Comparison of ENCODE assay signal across 23 cellular contexts in the genomic region with DNA sequence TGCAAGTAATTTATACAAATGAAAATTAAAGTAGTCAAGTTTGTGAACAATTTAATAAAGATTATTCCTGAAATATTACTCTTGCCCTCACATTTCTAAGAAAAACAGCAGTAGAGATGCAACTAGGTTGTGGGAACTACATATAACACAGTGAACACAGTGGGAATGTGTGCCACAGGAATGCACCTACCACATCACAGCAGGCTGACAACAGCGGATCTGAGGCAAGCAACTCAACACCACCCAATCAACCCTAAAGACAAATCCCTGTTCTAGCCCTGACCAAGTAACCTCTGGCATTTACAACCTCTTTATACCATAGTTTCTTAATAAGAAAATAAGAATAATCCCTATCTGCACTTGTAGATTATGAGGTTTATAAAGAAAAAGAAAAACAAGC.
"Had no signal": no experiment of that assay in that cellular context is flagged by ENCODE, and none has a peak within 500 bp of the region (broad histone marks: within the 10 kb centered on the region; RNA-seq: fewer than 3 reads in every experiment).

No MANE protein-coding gene starts in this region.

- H3K4me3 Mint-ChIP-seq: activated CD4-positive, alpha-beta memory T cell treated with anti-CD3 and anti-CD28 coated beads, Interleukin-2, amount 10 ng/mL, durations not matched to agents 7 days and 5 days; activated CD8-positive, alpha-beta memory T cell treated with anti-CD3 and anti-CD28 coated beads, Interleukin-2, amount 10 ng/mL, durations not matched to agents 7 days and 5 days; activated naive CD8-positive, alpha-beta T cell treated with anti-CD3 and anti-CD28 coated beads, Interleukin-2, amount 50 U/mL, for 24 hours; memory B cell; naive thymus-derived CD4-positive, alpha-beta T cell had no signal

- H3K36me3 Mint-ChIP-seq: activated CD8-positive, alpha-beta memory T cell treated with anti-CD3 and anti-CD28 coated beads, Interleukin-2, amount 10 ng/mL, durations not matched to agents 7 days and 5 days; memory B cell; naive thymus-derived CD4-positive, alpha-beta T cell had no signal

- H3K9me3 ChIP-seq: gastrocnemius medialis, heart right ventricle, left ventricle myocardium inferior, mucosa of descending colon, pancreas, upper lobe of right lung had no signal

- DNase-seq: activated CD4-positive, alpha-beta memory T cell treated with anti-CD3 and anti-CD28 coated beads, Interleukin-2, amount 10 ng/mL, durations not matched to agents 7 days and 5 days; activated CD4-positive, alpha-beta T cell treated with anti-CD3 and anti-CD28 coated beads for 48 hours; activated CD4-positive, CD25-positive, alpha-beta regulatory T cell; activated CD8-positive, alpha-beta memory T cell treated with anti-CD3 and anti-CD28 coated beads, Interleukin-2, amount 10 ng/mL, durations not matched to agents 7 days and 5 days; activated naive CD4-positive, alpha-beta T cell treated with Interleukin-2 at 50 U/mL for 16 hours; activated naive CD8-positive, alpha-beta T cell treated with anti-CD3 and anti-CD28 coated beads, Interleukin-2, amount 50 U/mL, for 24 hours; aorta; gastrocnemius medialis; heart right ventricle; kidney glomerular epithelial cell; left ventricle myocardium inferior; mucosa of descending colon; naive thymus-derived CD4-positive, alpha-beta T cell; pancreas; stimulated activated CD4-positive, alpha-beta T cell treated with anti-CD3 and anti-CD28 coated beads, Interleukin-12 subunit alpha, Interleukin-12 subunit beta, amount 100 ng/mL, for 4 hours; stimulated activated CD4-positive, alpha-beta T cell treated with anti-CD3 and anti-CD28 coated beads, Interleukin-1b, Interleukin-23, amount 100 ng/mL, for 48 hours; stimulated activated CD8-positive, alpha-beta memory T cell treated with anti-CD3 and anti-CD28 coated beads, Interleukin-4, amount 100 ng/mL, for 48 hours; stimulated activated naive CD4-positive, alpha-beta T cell; SW 1271; upper lobe of right lung had no signal

- H3K4me1 ChIP-seq: gastrocnemius medialis, pancreas, upper lobe of right lung had no signal

- H3K4me1 Mint-ChIP-seq: activated CD4-positive, alpha-beta memory T cell treated with anti-CD3 and anti-CD28 coated beads, Interleukin-2, amount 10 ng/mL, durations not matched to agents 7 days and 5 days; activated CD8-positive, alpha-beta memory T cell treated with anti-CD3 and anti-CD28 coated beads, Interleukin-2, amount 10 ng/mL, durations not matched to agents 7 days and 5 days; memory B cell; naive thymus-derived CD4-positive, alpha-beta T cell had no signal

- H3K27me3 Mint-ChIP-seq: activated naive CD8-positive, alpha-beta T cell treated with anti-CD3 and anti-CD28 coated beads, Interleukin-2, amount 50 U/mL, for 24 hours had no signal

- H3K36me3 ChIP-seq: gastrocnemius medialis, heart right ventricle, left ventricle myocardium inferior, pancreas, upper lobe of right lung had no signal

- H3K27ac Mint-ChIP-seq: activated CD4-positive, alpha-beta memory T cell treated with anti-CD3 and anti-CD28 coated beads, Interleukin-2, amount 10 ng/mL, durations not matched to agents 7 days and 5 days; activated CD8-positive, alpha-beta memory T cell treated with anti-CD3 and anti-CD28 coated beads, Interleukin-2, amount 10 ng/mL, durations not matched to agents 7 days and 5 days; activated naive CD8-positive, alpha-beta T cell treated with anti-CD3 and anti-CD28 coated beads, Interleukin-2, amount 50 U/mL, for 24 hours; activated T-helper 2 cell treated with anti-CD3 and anti-CD28 coated beads, Interferon-gamma antibody, Interleukin-2, Interleukin-4, amounts not matched to agents 10 μg/mL and 5 μg/mL and 100 μg/mL, durations not matched to agents 14 hours and 24 hours and 36 hours; memory B cell; naive thymus-derived CD4-positive, alpha-beta T cell had no signal

- H3K4me3 ChIP-seq: gastrocnemius medialis, heart right ventricle, left ventricle myocardium inferior, mucosa of descending colon, pancreas, upper lobe of right lung had no signal

- H3K27me3 ChIP-seq: gastrocnemius medialis, heart right ventricle, pancreas, upper lobe of right lung had no signal

- H3K9me3 Mint-ChIP-seq: activated CD4-positive, alpha-beta memory T cell treated with anti-CD3 and anti-CD28 coated beads, Interleukin-2, amount 10 ng/mL, durations not matched to agents 7 days and 5 days; activated naive CD8-positive, alpha-beta T cell treated with anti-CD3 and anti-CD28 coated beads, Interleukin-2, amount 50 U/mL, for 24 hours; activated T-helper 2 cell treated with anti-CD3 and anti-CD28 coated beads, Interferon-gamma antibody, Interleukin-2, Interleukin-4, amounts not matched to agents 10 μg/mL and 5 μg/mL and 100 μg/mL, durations not matched to agents 14 hours and 24 hours and 36 hours; memory B cell; naive thymus-derived CD4-positive, alpha-beta T cell had no signal

- H3K27ac ChIP-seq: gastrocnemius medialis, heart right ventricle, left ventricle myocardium inferior, pancreas, upper lobe of right lung had no signal

- ATAC-seq: activated CD8-positive, alpha-beta memory T cell treated with anti-CD3 and anti-CD28 coated beads, Interleukin-2, amount 10 ng/mL, durations not matched to agents 7 days and 5 days; activated naive CD8-positive, alpha-beta T cell treated with anti-CD3 and anti-CD28 coated beads, Interleukin-2, amount 50 U/mL, for 24 hours; gastrocnemius medialis; heart right ventricle; mucosa of descending colon; naive thymus-derived CD4-positive, alpha-beta T cell; pancreas; sciatic nerve; upper lobe of right lung had no signal
